10 cellular contexts compared by ENCODE assay signal in genomic region chr13:49112782-49113525, GRCh38.
DNase-seq lines count a peak whose midpoint lies in the region; ATAC-seq and TF ChIP-seq lines count a peak whose summit lies in the region.
"Had no signal": no experiment of that assay in that cellular context is flagged by ENCODE, and none has a peak within 500 bp of the region (broad histone marks: within the 10 kb centered on the region; RNA-seq: fewer than 3 reads in every experiment).

No MANE protein-coding gene starts in this region.

- H3K4me1 ChIP-seq in Loucy (ENCODE audit: insufficient read depth, low read length, poor library complexity, severe bottlenecking): peaks cover 37% of the 10 kb centered on the region

- H3K9me3 Mint-ChIP-seq in CD4-positive, alpha-beta T cell: no peaks in the 10 kb centered on the region
- H3K9me3 Mint-ChIP-seq in dendritic cell treated with granulocyte-macrophage colony-stimulating factor and Interleukin-4, amounts not matched to agents 40 ng/mL and 50 ng/mL, for 4 days: no peaks in the 10 kb centered on the region
- peaks cover 9% of the 10 kb centered on the region for H3K9me3 Mint-ChIP-seq in mesothelial cell of epicardium

- peak overlapping the region; percentile 8 for H3K27ac Mint-ChIP-seq in CD4-positive, alpha-beta T cell
- H3K27ac Mint-ChIP-seq in dendritic cell treated with granulocyte-macrophage colony-stimulating factor and Interleukin-4, amounts not matched to agents 40 ng/mL and 50 ng/mL, for 4 days: peak overlapping the region; percentile 33
- H3K27ac Mint-ChIP-seq in mesothelial cell of epicardium: peak overlapping the region; percentile 92

- POLR2A ChIA-PET in CD4-positive, alpha-beta T cell (lab: Charles Lee): interaction anchor here (0.5 to 0.9 kb wide), 3 partner anchors 137 to 1764 kb away, joined by 3 to 5 read pairs (median 4); partner anchors contain the start of gene FNDC3A

- H3K9me3 ChIP-seq in CD4-positive, alpha-beta T cell (ENCODE audit: control insufficient read depth, low read length): no peaks in the 10 kb centered on the region
- H3K9me3 ChIP-seq in Loucy (ENCODE audit: insufficient read depth, low read depth, low read length): no peaks in the 10 kb centered on the region

- peak overlapping the region; percentile 82 for H3K4me2 ChIP-seq in Loucy (ENCODE audit: low read depth, low read length, poor library complexity, severe bottlenecking)

- peak overlapping the region; percentile 74 for H3K9ac ChIP-seq in Loucy (ENCODE audit: low read depth, low read length, poor library complexity, severe bottlenecking)

- intact Hi-C loops in CD4-positive, alpha-beta T cell (cut with DNase I, micrococcal nuclease): no loop called here
- intact Hi-C loops in dendritic cell treated with granulocyte-macrophage colony-stimulating factor and Interleukin-4, amounts not matched to agents 40 ng/mL and 50 ng/mL, for 4 days (cut with micrococcal nuclease): no loop called here

- no peaks in the 10 kb centered on the region for H3K27me3 Mint-ChIP-seq in CD4-positive, alpha-beta T cell
- no peaks in the 10 kb centered on the region for H3K27me3 Mint-ChIP-seq in dendritic cell treated with granulocyte-macrophage colony-stimulating factor and Interleukin-4, amounts not matched to agents 40 ng/mL and 50 ng/mL, for 4 days
- no peaks in the 10 kb centered on the region for H3K27me3 Mint-ChIP-seq in mesothelial cell of epicardium (ENCODE audit: low read depth)

- no peaks in the 10 kb centered on the region for H3K27me3 ChIP-seq in CD4-positive, alpha-beta T cell (ENCODE audit: control insufficient read depth, insufficient read depth, low read length)
- no peaks in the 10 kb centered on the region for H3K27me3 ChIP-seq in Loucy (ENCODE audit: insufficient read depth, low read length, poor library complexity, severe bottlenecking)

- no peaks in the 10 kb centered on the region for H4K20me1 ChIP-seq in Loucy (ENCODE audit: insufficient read depth, low read length, poor library complexity, severe bottlenecking)

- peaks cover 56% of the 10 kb centered on the region for H3K79me2 ChIP-seq in Loucy (ENCODE audit: insufficient read depth, low read length)

- peak overlapping the region; percentile 63 for H3K4me3 Mint-ChIP-seq in CD4-positive, alpha-beta T cell
- no peak overlapping the region for H3K4me3 Mint-ChIP-seq in dendritic cell treated with granulocyte-macrophage colony-stimulating factor and Interleukin-4, amounts not matched to agents 40 ng/mL and 50 ng/mL, for 4 days
- H3K4me3 Mint-ChIP-seq in mesothelial cell of epicardium: peak overlapping the region; percentile 61

- peak overlapping the region; percentile 2; the same call in 1 of the 2 replicates for H2AFZ ChIP-seq in Loucy (ENCODE audit: low read length)

- no peaks in the 10 kb centered on the region for H3F3A ChIP-seq in Loucy (ENCODE audit: low read depth)

- peak overlapping the region; percentile 93 for H3K4me3 ChIP-seq in Loucy (ENCODE audit: low read length, poor library complexity, severe bottlenecking)

- H3K9me2 ChIP-seq in Loucy (replicated peaks; ENCODE audit: low read depth, low read length): no peaks in the 10 kb centered on the region

- DNase-seq in CD4-positive, alpha-beta T cell: no peak
- DNase-seq in mesothelial cell of epicardium (ENCODE audit: low spot score in 2 of 2, unreplicated experiment in 2 of 2) (no peak), NCI-H146 (lab: John Stamatoyannopoulos, UW) (no peak), NCI-H2227 (lab: John Stamatoyannopoulos, UW; ENCODE audit: unreplicated experiment) (no peak), HUDEP-2 (lab: John Stamatoyannopoulos, UW; ENCODE audit: unreplicated experiment in 76 of 76) (no peak)
- no peak for DNase-seq in stimulated activated CD8-positive, alpha-beta memory T cell treated with anti-CD3 and anti-CD28 coated beads, Interleukin-4, amount 100 ng/mL, for 48 hours
- DNase-seq: activated CD4-positive, CD25-positive, alpha-beta regulatory T cell treated with anti-CD3 and anti-CD28 coated beads, Interleukin-2, amount 50 U/mL, for 72 hours; NCI-H446 had no signal

- H3K36me3 Mint-ChIP-seq in CD4-positive, alpha-beta T cell (ENCODE audit: low read depth): peaks cover 43% of the 10 kb centered on the region
- H3K36me3 Mint-ChIP-seq in dendritic cell treated with granulocyte-macrophage colony-stimulating factor and Interleukin-4, amounts not matched to agents 40 ng/mL and 50 ng/mL, for 4 days (ENCODE audit: low read depth): peaks cover 33% of the 10 kb centered on the region
- peaks cover 29% of the 10 kb centered on the region for H3K36me3 Mint-ChIP-seq in mesothelial cell of epicardium

- no peak overlapping the region for H3K27ac ChIP-seq in CD4-positive, alpha-beta T cell (ENCODE audit: low read depth, low read length)

- H3K36me3 ChIP-seq in Loucy (ENCODE audit: insufficient read depth, low read length): peaks cover 26% of the 10 kb centered on the region; the same call in 1 of the 2 replicates

- ATAC-seq in CD4-positive, alpha-beta T cell (ENCODE audit: poor library complexity): no peak

- no peak for TF ChIP-seq CTCF in CD4-positive, alpha-beta T cell (IDR thresholded peaks at IDR 0.05)
- TF ChIP-seq CTCF in Loucy (conservative IDR thresholded peaks at IDR 0.05; ENCODE audit: low read length) (no peak), mesothelial cell of epicardium (IDR thresholded peaks at IDR 0.05; ENCODE audit: unreplicated experiment) (no peak)

- CTCF ChIA-PET in CD4-positive, alpha-beta T cell (lab: Charles Lee): interaction anchor here (1.0 to 1.2 kb wide), 2 partner anchors 9 to 13 kb away, joined by 3 read pairs; no protein-coding TSS in a partner anchor

- H3K4me1 Mint-ChIP-seq in CD4-positive, alpha-beta T cell (ENCODE audit: low read depth): peaks cover 52% of the 10 kb centered on the region
- peaks cover 20% of the 10 kb centered on the region for H3K4me1 Mint-ChIP-seq in dendritic cell treated with granulocyte-macrophage colony-stimulating factor and Interleukin-4, amounts not matched to agents 40 ng/mL and 50 ng/mL, for 4 days (ENCODE audit: low read depth)
- H3K4me1 Mint-ChIP-seq in mesothelial cell of epicardium: peaks cover 18% of the 10 kb centered on the region

Comparison
In these comparisons a context has a peak if more than half of its experiments do, and no peak if none do; other contexts are left out.
1. H3K27ac Mint-ChIP-seq: peak in every context shown above with its lines; median percentile 92 in mesothelial cell of epicardium; 33 in dendritic cell treated with granulocyte-macrophage colony-stimulating factor and Interleukin-4, amounts not matched to agents 40 ng/mL and 50 ng/mL, for 4 days; 8 in CD4-positive, alpha-beta T cell.